ENCODE assay signal across 29 cellular contexts in genomic region chr10:10434312-10434711, GRCh38.
DNase-seq lines count a peak whose midpoint lies in the region; ATAC-seq, FAIRE-seq and TF ChIP-seq lines count a peak whose summit lies in the region.
"Had no signal": no experiment of that assay in that cellular context is flagged by ENCODE, and none has a peak within 500 bp of the region (broad histone marks: within the 10 kb centered on the region; RNA-seq: fewer than 3 reads in every experiment).

No MANE protein-coding gene starts in this region.

- 0 out of 2 replicates have a peak, but pooled peaks cover 3% of the 10 kb centered on the region for H3K4me1 Mint-ChIP-seq in WTC11
- H3K4me1 Mint-ChIP-seq: CD14-positive monocyte; CD4-positive, alpha-beta memory T cell; CD4-positive, CD25-positive, alpha-beta regulatory T cell; CD8-positive, alpha-beta memory T cell had no signal

- no peaks in the 10 kb centered on the region for H3K27me3 Mint-ChIP-seq in WTC11 (ENCODE audit: low read depth)
- H3K27me3 Mint-ChIP-seq: CD4-positive, CD25-positive, alpha-beta regulatory T cell; CD8-positive, alpha-beta memory T cell had no signal

- H3K27ac Mint-ChIP-seq in WTC11: no peak overlapping the region
- H3K27ac Mint-ChIP-seq: CD14-positive monocyte; CD4-positive, alpha-beta memory T cell; CD4-positive, CD25-positive, alpha-beta regulatory T cell; CD8-positive, alpha-beta memory T cell had no signal

- DNase-seq in NCI-H524 (lab: John Stamatoyannopoulos, UW) (peak; percentile 76 to 88), WTC11 (ENCODE audit: low spot score) (no peak), H1 (ENCODE audit: low read depth in 1 of 2, low spot score in 2 of 2) (no peak), islet precursor cell (no peak), right cardiac atrium (no peak)
- no peak for DNase-seq in stimulated activated naive CD4-positive, alpha-beta T cell (lab: John Stamatoyannopoulos, UW)
- DNase-seq: 8988T; ACHN; BE2C; C1 segment of cervical spinal cord; CD4-positive, alpha-beta memory T cell; CD4-positive, CD25-positive, alpha-beta regulatory T cell; CD8-positive, alpha-beta memory T cell; COR-L47; DMS 273 treated with DMSO at 0.1 percent for 48 hours; DMS153; DMS53; DMS79; DND-41; EL; GDM1 had no signal

- no peaks in the 10 kb centered on the region for H4K20me1 ChIP-seq in H1 (replicated peaks in 1 of 2; ENCODE audit: control insufficient read depth in 1 of 2, insufficient read depth in 2 of 2, low read length in 2 of 2)
- H4K20me1 ChIP-seq: BLaER1 had no signal

- no peak for TF ChIP-seq POLR2A in H1 (IDR thresholded peaks at IDR 0.05; ENCODE audit: control extremely low read depth in 1 of 2, low read depth in 2 of 2, low read length in 2 of 2)

- H2AFZ ChIP-seq in H1 (ENCODE audit: low read length): no peak overlapping the region

- H3K36me3 Mint-ChIP-seq in WTC11: peaks cover 6% of the 10 kb centered on the region; the same call in 1 of the 2 replicates
- H3K36me3 Mint-ChIP-seq: CD14-positive monocyte; CD4-positive, alpha-beta memory T cell; CD4-positive, CD25-positive, alpha-beta regulatory T cell; CD8-positive, alpha-beta memory T cell had no signal

- H3K79me2 ChIP-seq in H1 (ENCODE audit: control insufficient read depth in 1 of 2, insufficient read depth in 2 of 2, low read length in 2 of 2): no peaks in the 10 kb centered on the region

- no peak for ATAC-seq in WTC11
- no peak for ATAC-seq in right cardiac atrium
- ATAC-seq: GM12878 had no signal

- no peak overlapping the region for H3K56ac ChIP-seq in H1 (replicated peaks; ENCODE audit: insufficient read length, low read depth, low read length)

- no peak overlapping the region for H3K9ac ChIP-seq in H1 (replicated peaks in 1 of 4; ENCODE audit: extremely low read depth in 1 of 4, low read depth in 3 of 4, low read length in 3 of 4)
- H3K9ac ChIP-seq: BLaER1 had no signal

- CTCF ChIA-PET in HEK293 (lab: Yijun Ruan, JAX): no interaction called here
- CTCF ChIA-PET in WTC11 (lab: Charles Lee): no interaction called here
- CTCF ChIA-PET in H1 (lab: Charles Lee; ENCODE audit: partially characterized antibody): no interaction called here

- no peak for TF ChIP-seq CTCF in HEK293 (tag by site-specific recombination; IDR thresholded peaks at IDR 0.05)
- TF ChIP-seq CTCF in WTC11 (IDR thresholded peaks at IDR 0.05): no peak
- no peak for TF ChIP-seq CTCF in H1 (IDR thresholded peaks at IDR 0.05; ENCODE audit: control extremely low read depth in 1 of 3, insufficient read depth in 1 of 3, low read depth in 1 of 3, low read length in 3 of 3)

- H2BK20ac ChIP-seq in H1 (ENCODE audit: low read length): no peak overlapping the region

- intact Hi-C loops in right cardiac atrium (cut with DNase I): no loop called here

- no peak overlapping the region for H4K91ac ChIP-seq in H1 (replicated peaks; ENCODE audit: insufficient read length, low read length)

- TF ChIP-seq RAD21 in H1 (IDR thresholded peaks at IDR 0.05 in 1 of 2, conservative IDR thresholded peaks at IDR 0.05 in 1 of 2; ENCODE audit: low read depth in 2 of 2, low read length in 2 of 2): no peak

- no peaks in the 10 kb centered on the region for H3K79me1 ChIP-seq in H1 (ENCODE audit: low read depth, low read length)

- no peak overlapping the region for H3K23ac ChIP-seq in H1 (ENCODE audit: insufficient read length)

- no peak overlapping the region for H3K14ac ChIP-seq in H1 (ENCODE audit: insufficient read length)

- H2AK5ac ChIP-seq in H1 (ENCODE audit: low read depth, low read length): no peak overlapping the region

- no peak for FAIRE-seq in H1 (lab: Jason Lieb, UNC)
- FAIRE-seq: A204.1, GM12892, GM18507, GM19239 had no signal

- H3K4me2 ChIP-seq in H1 (ENCODE audit: insufficient read depth in 1 of 2, low read depth in 2 of 2, low read length in 2 of 2): no peak overlapping the region
- H3K4me2 ChIP-seq: BLaER1 had no signal

- H3K4me1 ChIP-seq in HEK293 (ENCODE audit: control insufficient read depth, insufficient read depth, low read length) (peaks cover 3% of the 10 kb centered on the region; the same call in 1 of the 2 replicates), H1 (replicated peaks in 1 of 4; ENCODE audit: control insufficient read depth in 3 of 4, insufficient read depth in 4 of 4, low read length in 3 of 4) (no peaks in the 10 kb centered on the region), right cardiac atrium (ENCODE audit: control insufficient read depth, insufficient read depth, low read length) (no peaks in the 10 kb centered on the region)
- H3K4me1 ChIP-seq: BE2C, BLaER1 had no signal

- POLR2A ChIA-PET in HEK293 (lab: Yijun Ruan, JAX): no interaction called here
- POLR2A ChIA-PET in WTC11 (lab: Charles Lee): no interaction called here
- POLR2A ChIA-PET in H1 (lab: Charles Lee; ENCODE audit: partially characterized antibody): no interaction called here

- H3K36me3 ChIP-seq in HEK293 (ENCODE audit: control insufficient read depth in 2 of 2, insufficient read depth in 1 of 2, low read length in 2 of 2) (no peaks in the 10 kb centered on the region), H1 (ENCODE audit: control insufficient read depth in 2 of 4, insufficient read depth in 4 of 4, low read length in 3 of 4) (no peaks in the 10 kb centered on the region)
- H3K36me3 ChIP-seq: BE2C, BLaER1 had no signal

- H3K9me3 ChIP-seq in HEK293 (ENCODE audit: control insufficient read depth, insufficient read depth, low read depth, low read length) (no peaks in the 10 kb centered on the region), H1 (ENCODE audit: insufficient read depth in 2 of 2, low read depth in 1 of 2, low read length in 1 of 2) (peaks cover 0 to 4% of the 10 kb centered on the region in 2 experiments; a peak in 1 of 4 replicates), right cardiac atrium (ENCODE audit: control insufficient read depth, low read length) (no peaks in the 10 kb centered on the region)
- H3K9me3 ChIP-seq: BE2C, BLaER1 had no signal

- no peak overlapping the region for H2BK5ac ChIP-seq in H1 (ENCODE audit: low read depth, low read length)

- H3K23me2 ChIP-seq in H1 (ENCODE audit: low read depth, low read length): no peaks in the 10 kb centered on the region

- TF ChIP-seq EP300 in H1 (IDR thresholded peaks at IDR 0.05; ENCODE audit: borderline replicate concordance in 1 of 2, low read depth in 2 of 2, low read length in 2 of 2): no peak

- H4K8ac ChIP-seq in H1 (ENCODE audit: extremely low read depth, insufficient read depth, low read length): no peak overlapping the region

- H2BK120ac ChIP-seq in H1 (replicated peaks; ENCODE audit: low read depth, low read length): no peak overlapping the region

- H3K27me3 ChIP-seq in H1 (replicated peaks in 1 of 4; ENCODE audit: control insufficient read depth in 3 of 4, extremely low read depth in 1 of 4, insufficient read depth in 3 of 4, low read length in 3 of 4): peaks cover 0 to 1% (median 0%) of the 10 kb centered on the region in 4 experiments; a peak in 1 of 7 replicates
- no peaks in the 10 kb centered on the region for H3K27me3 ChIP-seq in right cardiac atrium (ENCODE audit: control insufficient read depth, insufficient read depth)
- H3K27me3 ChIP-seq: BE2C, BLaER1 had no signal

- no peak overlapping the region for H3K18ac ChIP-seq in H1 (ENCODE audit: extremely low read depth, low read length)

- H2BK15ac ChIP-seq in H1 (ENCODE audit: low read length): no peak overlapping the region

- no peak overlapping the region for H2BK12ac ChIP-seq in H1 (ENCODE audit: low read depth, low read length)

- H3K27ac ChIP-seq in HEK293 (ENCODE audit: extremely low read depth, low read depth, low read length) (no peak overlapping the region), H1 (ENCODE audit: low read depth, low read length) (no peak overlapping the region), right cardiac atrium (ENCODE audit: low read length) (no peak overlapping the region)
- H3K27ac ChIP-seq: BLaER1 had no signal

- no peak overlapping the region for H3K4ac ChIP-seq in H1 (replicated peaks; ENCODE audit: insufficient read length, low read depth, low read length)

- peaks cover 12% of the 10 kb centered on the region for H3K9me3 Mint-ChIP-seq in WTC11

- H3K4me3 ChIP-seq in HEK293 (ENCODE audit: low read depth, low read length) (no peak overlapping the region), H1 (ENCODE audit: extremely low read depth in 1 of 4, insufficient read depth in 2 of 4, low read depth in 3 of 4, low read length in 4 of 4) (no peak overlapping the region), right cardiac atrium (ENCODE audit: low read length) (no peak overlapping the region)
- H3K4me3 ChIP-seq: BLaER1, GM12878 had no signal

- WGBS in H1 (ENCODE audit: extremely low coverage in 1 of 2, insufficient coverage in 1 of 2, insufficient read length in 1 of 2, insufficient replicate concordance in 2 of 2, low coverage in 1 of 2, low lambda C conversion rate in 2 of 2, missing lambda C conversion rate in 1 of 2), 2 experiments: 93% methylated on average over 4 of the region's 4 CpGs; no CpG with 5 or more reads in 1 of the 2 experiments
- 91% methylated on average over 4 of the region's 4 CpGs for WGBS in right cardiac atrium

- no peak overlapping the region for H4K5ac ChIP-seq in H1 (ENCODE audit: insufficient read length, low read depth, low read length)

- H3K4me3 Mint-ChIP-seq in WTC11: no peak overlapping the region
- H3K4me3 Mint-ChIP-seq: CD14-positive monocyte; CD4-positive, alpha-beta memory T cell; CD4-positive, CD25-positive, alpha-beta regulatory T cell; CD8-positive, alpha-beta memory T cell had no signal

TF ChIP-seq in HEK293, 187 proteins besides CTCF, POLR2A, EP300 and RAD21 (continues in another document):
- no peak for TF ChIP-seq ZNF341 (tag by site-specific recombination; IDR thresholded peaks at IDR 0.05; ENCODE audit: low read depth)

TF ChIP-seq in WTC11, 78 proteins besides CTCF, POLR2A, EP300 and RAD21:
- TF ChIP-seq ZNF138 (CRISPR knock-in tag; conservative IDR thresholded peaks at IDR 0.05) (no peak), GTF2I (CRISPR knock-in tag; conservative IDR thresholded peaks at IDR 0.05) (peak; percentile 58; the same call in 1 of the 2 replicates), HMGA2 (CRISPR knock-in tag; IDR thresholded peaks at IDR 0.05) (no peak)

TF ChIP-seq in H1, 55 proteins besides CTCF, POLR2A, EP300 and RAD21 (continues in another document):
- TF ChIP-seq USF2 (IDR thresholded peaks at IDR 0.05; ENCODE audit: low read length) (no peak), SP2 (IDR thresholded peaks at IDR 0.05; ENCODE audit: low read length) (no peak), CHD2 (IDR thresholded peaks at IDR 0.05; ENCODE audit: low read length) (no peak), YY1 (IDR thresholded peaks at IDR 0.05; ENCODE audit: low read depth, low read length) (no peak), GABPA (IDR thresholded peaks at IDR 0.05; ENCODE audit: borderline replicate concordance, insufficient read depth, low read length) (no peak), TCF12 (IDR thresholded peaks at IDR 0.05; ENCODE audit: low read depth, low read length) (no peak), CBX5 (IDR thresholded peaks at IDR 0.05; ENCODE audit: low read depth, low read length) (no peak)

Comparison
In these comparisons a context has a peak if more than half of its experiments do, and no peak if none do; other contexts are left out.
1. DNase-seq: peak in NCI-H524 (2 of 2); none in WTC11 (single experiment), H1 (0 of 2), islet precursor cell (single experiment), stimulated activated naive CD4-positive, alpha-beta T cell (0 of 6) and right cardiac atrium (0 of 3).